Comparison of ENCODE assay signal across 28 cellular contexts in genomic region chr16:47853635-47854034, GRCh38.
"Had no signal": no experiment of that assay in that cellular context is flagged by ENCODE, and none has a peak within 500 bp of the region (broad histone marks: within the 10 kb centered on the region; RNA-seq: fewer than 3 reads in every experiment).

No MANE protein-coding gene starts in this region.

- H3K4me1 ChIP-seq: gastroesophageal sphincter, pancreas, prostate gland, sigmoid colon, uterus had no signal

- DNase-seq: activated CD4-positive, alpha-beta T cell treated with anti-CD3 and anti-CD28 coated beads for 48 hours; activated CD4-positive, alpha-beta T cell treated with anti-CD3 and anti-CD28 coated beads, Interleukin-2, amount 50 U/mL, for 48 hours; activated CD8-positive, alpha-beta memory T cell treated with anti-CD3 and anti-CD28 coated beads for 24 hours; activated effector memory CD4-positive, alpha-beta T cell treated with Interleukin-2 at 50 U/mL for 16 hours; activated naive CD4-positive, alpha-beta T cell treated with Interleukin-2 at 50 U/mL for 16 hours; anterior cingulate cortex; dorsolateral prefrontal cortex; effector memory CD4-positive, alpha-beta T cell; hippocampal formation; immature natural killer cell; mucosa of descending colon; pancreas; retina; sigmoid colon; small intestine; stimulated activated CD4-positive, alpha-beta T cell treated with anti-CD3 and anti-CD28 coated beads, Interleukin-4, amount 100 ng/mL, for 24 hours; uterus had no signal

- H3K36me3 ChIP-seq: gastroesophageal sphincter, pancreas, prostate gland, sigmoid colon, thoracic aorta, uterus had no signal

- H3K9me3 ChIP-seq: gastroesophageal sphincter, mucosa of descending colon, pancreas, prostate gland, sigmoid colon, thoracic aorta, uterus had no signal

- H3K27ac ChIP-seq: dorsolateral prefrontal cortex, gastroesophageal sphincter, pancreas, prostate gland, sigmoid colon, thoracic aorta, uterus, VCaP had no signal

- H3K4me3 ChIP-seq: dorsolateral prefrontal cortex, gastroesophageal sphincter, lung, mucosa of descending colon, pancreas, prostate gland, sigmoid colon, thoracic aorta, uterus had no signal

- FAIRE-seq: colon, pancreas, small intestine, TTC549 had no signal

- ATAC-seq: activated CD4-positive, CD25-positive, alpha-beta regulatory T cell treated with anti-CD3 and anti-CD28 coated beads, Interleukin-2, amount 50 U/mL, for 24 hours; gastroesophageal sphincter; left lobe of liver; mucosa of descending colon; natural killer cell treated with Interleukin-12 subunit alpha and Interleukin-12 subunit beta and Interleukin-15 and Interleukin-18, amount 100 ng/mL, for 72 hours; pancreas; stimulated activated effector memory CD8-positive, alpha-beta T cell treated with anti-CD3 and anti-CD28 coated beads, Interleukin-12 subunit alpha, Interleukin-12 subunit beta, amount 100 ng/mL, for 72 hours had no signal

- H3K27me3 ChIP-seq: dorsolateral prefrontal cortex, pancreas, sigmoid colon, uterus had no signal
